1 cellular context compared by ENCODE assay signal in genomic region chr22:24984122-24984521, GRCh38.
TF ChIP-seq lines count a peak whose summit lies in the region.

No MANE protein-coding gene starts in this region.

TF ChIP-seq in GM23338, 12 proteins besides CTCF, POLR2A, EP300 and RAD21 (continued from another document):
- TF ChIP-seq, protein P1, sequence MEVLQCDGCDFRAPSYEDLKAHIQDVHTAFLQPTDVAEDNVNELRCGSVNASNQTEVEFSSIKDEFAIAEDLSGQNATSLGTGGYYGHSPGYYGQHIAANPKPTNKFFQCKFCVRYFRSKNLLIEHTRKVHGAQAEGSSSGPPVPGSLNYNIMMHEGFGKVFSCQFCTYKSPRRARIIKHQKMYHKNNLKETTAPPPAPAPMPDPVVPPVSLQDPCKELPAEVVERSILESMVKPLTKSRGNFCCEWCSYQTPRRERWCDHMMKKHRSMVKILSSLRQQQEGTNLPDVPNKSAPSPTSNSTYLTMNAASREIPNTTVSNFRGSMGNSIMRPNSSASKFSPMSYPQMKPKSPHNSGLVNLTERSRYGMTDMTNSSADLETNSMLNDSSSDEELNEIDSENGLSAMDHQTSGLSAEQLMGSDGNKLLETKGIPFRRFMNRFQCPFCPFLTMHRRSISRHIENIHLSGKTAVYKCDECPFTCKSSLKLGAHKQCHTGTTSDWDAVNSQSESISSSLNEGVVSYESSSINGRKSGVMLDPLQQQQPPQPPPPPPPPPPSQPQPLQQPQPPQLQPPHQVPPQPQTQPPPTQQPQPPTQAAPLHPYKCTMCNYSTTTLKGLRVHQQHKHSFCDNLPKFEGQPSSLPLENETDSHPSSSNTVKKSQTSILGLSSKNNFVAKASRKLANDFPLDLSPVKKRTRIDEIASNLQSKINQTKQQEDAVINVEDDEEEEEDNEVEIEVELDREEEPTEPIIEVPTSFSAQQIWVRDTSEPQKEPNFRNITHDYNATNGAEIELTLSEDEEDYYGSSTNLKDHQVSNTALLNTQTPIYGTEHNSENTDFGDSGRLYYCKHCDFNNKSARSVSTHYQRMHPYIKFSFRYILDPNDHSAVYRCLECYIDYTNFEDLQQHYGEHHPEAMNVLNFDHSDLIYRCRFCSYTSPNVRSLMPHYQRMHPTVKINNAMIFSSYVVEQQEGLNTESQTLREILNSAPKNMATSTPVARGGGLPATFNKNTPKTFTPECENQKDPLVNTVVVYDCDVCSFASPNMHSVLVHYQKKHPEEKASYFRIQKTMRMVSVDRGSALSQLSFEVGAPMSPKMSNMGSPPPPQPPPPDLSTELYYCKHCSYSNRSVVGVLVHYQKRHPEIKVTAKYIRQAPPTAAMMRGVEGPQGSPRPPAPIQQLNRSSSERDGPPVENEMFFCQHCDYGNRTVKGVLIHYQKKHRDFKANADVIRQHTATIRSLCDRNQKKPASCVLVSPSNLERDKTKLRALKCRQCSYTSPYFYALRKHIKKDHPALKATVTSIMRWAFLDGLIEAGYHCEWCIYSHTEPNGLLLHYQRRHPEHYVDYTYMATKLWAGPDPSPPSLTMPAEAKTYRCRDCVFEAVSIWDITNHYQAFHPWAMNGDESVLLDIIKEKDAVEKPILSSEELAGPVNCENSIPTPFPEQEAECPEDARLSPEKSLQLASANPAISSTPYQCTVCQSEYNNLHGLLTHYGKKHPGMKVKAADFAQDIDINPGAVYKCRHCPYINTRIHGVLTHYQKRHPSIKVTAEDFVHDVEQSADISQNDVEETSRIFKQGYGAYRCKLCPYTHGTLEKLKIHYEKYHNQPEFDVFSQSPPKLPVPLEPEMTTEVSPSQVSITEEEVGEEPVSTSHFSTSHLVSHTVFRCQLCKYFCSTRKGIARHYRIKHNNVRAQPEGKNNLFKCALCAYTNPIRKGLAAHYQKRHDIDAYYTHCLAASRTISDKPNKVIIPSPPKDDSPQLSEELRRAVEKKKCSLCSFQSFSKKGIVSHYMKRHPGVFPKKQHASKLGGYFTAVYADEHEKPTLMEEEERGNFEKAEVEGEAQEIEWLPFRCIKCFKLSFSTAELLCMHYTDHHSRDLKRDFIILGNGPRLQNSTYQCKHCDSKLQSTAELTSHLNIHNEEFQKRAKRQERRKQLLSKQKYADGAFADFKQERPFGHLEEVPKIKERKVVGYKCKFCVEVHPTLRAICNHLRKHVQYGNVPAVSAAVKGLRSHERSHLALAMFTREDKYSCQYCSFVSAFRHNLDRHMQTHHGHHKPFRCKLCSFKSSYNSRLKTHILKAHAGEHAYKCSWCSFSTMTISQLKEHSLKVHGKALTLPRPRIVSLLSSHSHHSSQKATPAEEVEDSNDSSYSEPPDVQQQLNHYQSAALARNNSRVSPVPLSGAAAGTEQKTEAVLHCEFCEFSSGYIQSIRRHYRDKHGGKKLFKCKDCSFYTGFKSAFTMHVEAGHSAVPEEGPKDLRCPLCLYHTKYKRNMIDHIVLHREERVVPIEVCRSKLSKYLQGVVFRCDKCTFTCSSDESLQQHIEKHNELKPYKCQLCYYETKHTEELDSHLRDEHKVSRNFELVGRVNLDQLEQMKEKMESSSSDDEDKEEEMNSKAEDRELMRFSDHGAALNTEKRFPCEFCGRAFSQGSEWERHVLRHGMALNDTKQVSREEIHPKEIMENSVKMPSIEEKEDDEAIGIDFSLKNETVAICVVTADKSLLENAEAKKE (CRISPR knock-in tag; IDR thresholded peaks at IDR 0.05), result no peak
